Comparison of ENCODE assay signal across 4 cellular contexts in the genomic region with DNA sequence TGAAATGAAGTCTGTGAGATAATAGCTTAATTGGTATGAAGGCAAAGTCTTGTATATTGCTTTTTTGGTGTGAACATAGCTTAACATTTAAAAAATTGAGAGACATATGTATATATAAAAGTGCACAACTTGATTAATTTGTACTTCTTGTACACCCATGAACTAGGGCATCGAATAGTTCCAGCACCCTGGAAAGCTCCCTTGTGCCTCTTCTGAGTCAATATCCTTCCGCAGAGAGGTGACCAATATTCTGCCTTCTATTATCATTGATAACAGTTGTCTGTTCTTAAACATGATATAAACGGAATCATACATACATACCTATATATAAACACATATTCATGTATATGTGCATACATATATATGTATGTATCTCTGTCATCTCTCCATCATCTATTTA.
A peak's percentile ranks its signal among the peaks of the same experiment; 100 is the strongest.
TF ChIP-seq lines count a peak whose summit lies in the region.

No MANE protein-coding gene starts in this region.

TF ChIP-seq in A549, 52 proteins besides CTCF, POLR2A, EP300 and RAD21:
- TF ChIP-seq, protein P1, sequence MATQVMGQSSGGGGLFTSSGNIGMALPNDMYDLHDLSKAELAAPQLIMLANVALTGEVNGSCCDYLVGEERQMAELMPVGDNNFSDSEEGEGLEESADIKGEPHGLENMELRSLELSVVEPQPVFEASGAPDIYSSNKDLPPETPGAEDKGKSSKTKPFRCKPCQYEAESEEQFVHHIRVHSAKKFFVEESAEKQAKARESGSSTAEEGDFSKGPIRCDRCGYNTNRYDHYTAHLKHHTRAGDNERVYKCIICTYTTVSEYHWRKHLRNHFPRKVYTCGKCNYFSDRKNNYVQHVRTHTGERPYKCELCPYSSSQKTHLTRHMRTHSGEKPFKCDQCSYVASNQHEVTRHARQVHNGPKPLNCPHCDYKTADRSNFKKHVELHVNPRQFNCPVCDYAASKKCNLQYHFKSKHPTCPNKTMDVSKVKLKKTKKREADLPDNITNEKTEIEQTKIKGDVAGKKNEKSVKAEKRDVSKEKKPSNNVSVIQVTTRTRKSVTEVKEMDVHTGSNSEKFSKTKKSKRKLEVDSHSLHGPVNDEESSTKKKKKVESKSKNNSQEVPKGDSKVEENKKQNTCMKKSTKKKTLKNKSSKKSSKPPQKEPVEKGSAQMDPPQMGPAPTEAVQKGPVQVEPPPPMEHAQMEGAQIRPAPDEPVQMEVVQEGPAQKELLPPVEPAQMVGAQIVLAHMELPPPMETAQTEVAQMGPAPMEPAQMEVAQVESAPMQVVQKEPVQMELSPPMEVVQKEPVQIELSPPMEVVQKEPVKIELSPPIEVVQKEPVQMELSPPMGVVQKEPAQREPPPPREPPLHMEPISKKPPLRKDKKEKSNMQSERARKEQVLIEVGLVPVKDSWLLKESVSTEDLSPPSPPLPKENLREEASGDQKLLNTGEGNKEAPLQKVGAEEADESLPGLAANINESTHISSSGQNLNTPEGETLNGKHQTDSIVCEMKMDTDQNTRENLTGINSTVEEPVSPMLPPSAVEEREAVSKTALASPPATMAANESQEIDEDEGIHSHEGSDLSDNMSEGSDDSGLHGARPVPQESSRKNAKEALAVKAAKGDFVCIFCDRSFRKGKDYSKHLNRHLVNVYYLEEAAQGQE (IDR thresholded peaks at IDR 0.05) = peak; percentile 65; the same call in 1 of the 2 replicates
- no peak for TF ChIP-seq ZC3H11A (IDR thresholded peaks at IDR 0.05)
- TF ChIP-seq FOSL2 (IDR thresholded peaks at IDR 0.05) = no peak
- TF ChIP-seq FOSL2 (CRISPR knock-in tag; IDR thresholded peaks at IDR 0.05) = no peak
TF ChIP-seq in A549: peak in this region for 1.

TF ChIP-seq in GM23338, 12 proteins besides CTCF, POLR2A, EP300 and RAD21 (continued from another document):
- TF ChIP-seq, protein P1 (IDR thresholded peaks at IDR 0.05; ENCODE audit: unreplicated experiment) = peak; percentile 57

TF ChIP-seq in Ishikawa, 13 proteins besides CTCF, POLR2A, EP300 and RAD21 (continued from another document):
- TF ChIP-seq, protein P1 (IDR thresholded peaks at IDR 0.05; ENCODE audit: low read depth) = peak; percentile 81
- no peak for TF ChIP-seq EGR1 (IDR thresholded peaks at IDR 0.05)

TF ChIP-seq in GM12878, 131 proteins besides CTCF, POLR2A, EP300 and RAD21:
- TF ChIP-seq, protein P1 (IDR thresholded peaks at IDR 0.05; ENCODE audit: low read depth, low read length) = peak; percentile 50; the same call in 1 of the 2 replicates
- no peak for TF ChIP-seq FOXM1 (IDR thresholded peaks at IDR 0.05; ENCODE audit: low read depth, low read length)
